Comparison of ENCODE assay signal across 27 cellular contexts in the genomic region with DNA sequence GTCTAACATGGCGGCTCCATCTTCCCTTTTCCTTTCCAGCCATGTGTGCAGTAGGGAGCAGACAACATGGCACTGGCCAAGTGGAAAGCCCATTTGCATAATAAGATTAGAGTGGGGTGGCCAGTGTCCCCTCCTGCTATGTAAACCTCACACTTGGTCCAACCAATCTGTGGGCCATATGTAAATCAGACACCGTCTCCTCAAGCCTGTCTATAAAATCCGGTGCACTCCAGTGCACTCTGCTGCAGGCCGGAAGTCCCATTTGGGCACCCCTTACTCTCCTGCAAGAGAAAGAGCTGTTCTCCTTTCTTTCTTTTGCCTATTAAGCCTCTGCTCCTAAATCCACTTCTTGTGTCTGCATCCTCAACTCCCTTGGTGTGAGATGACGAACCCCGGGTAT. TPM values are rescaled to one million over a fixed set of nuclear protein-coding genes. Genes with fewer than 3 reads are reported as not detected.
DNase-seq lines count a peak whose midpoint lies in the region; ATAC-seq and TF ChIP-seq lines count a peak whose summit lies in the region.
"Had no signal": no experiment of that assay in that cellular context is flagged by ENCODE, and none has a peak within 500 bp of the region (broad histone marks: within the 10 kb centered on the region; RNA-seq: fewer than 3 reads in every experiment).

No MANE protein-coding gene starts in this region.

- H3K79me2 ChIP-seq in H9 (ENCODE audit: insufficient read depth, low read length) (no peaks in the 10 kb centered on the region), neural progenitor cell (ENCODE audit: low read depth) (no peaks in the 10 kb centered on the region)

- H3K4me1 Mint-ChIP-seq in H9 (peaks cover 38% of the 10 kb centered on the region in 2 experiments), neural progenitor cell (peaks cover 35% of the 10 kb centered on the region)
- H3K4me1 Mint-ChIP-seq: activated naive CD8-positive, alpha-beta T cell treated with anti-CD3 and anti-CD28 coated beads, Interleukin-2, amount 50 U/mL, for 24 hours; naive thymus-derived CD8-positive, alpha-beta T cell had no signal

- H3K27ac ChIP-seq in H9 (ENCODE audit: insufficient read length, low read depth, low read length) = no peak overlapping the region
- peak overlapping the region; percentile 87 for H3K27ac ChIP-seq in neural progenitor cell
- H3K27ac ChIP-seq: C4-2B, epithelial cell of prostate, KMS-11, pancreas, testis had no signal

- no peak overlapping the region for H2AFZ ChIP-seq in H9 (ENCODE audit: low read length)
- no peak overlapping the region for H2AFZ ChIP-seq in neural progenitor cell (replicated peaks)

- H3K4me3 ChIP-seq in neural progenitor cell = peak overlapping the region; percentile 18
- H3K4me3 ChIP-seq: pancreas, testis had no signal

- no peak overlapping the region for H2BK20ac ChIP-seq in H9 (ENCODE audit: low read depth, low read length, poor library complexity, severe bottlenecking)

- no peaks in the 10 kb centered on the region for H3K36me3 ChIP-seq in neural progenitor cell
- H3K36me3 ChIP-seq: pancreas had no signal

- H3K36me3 Mint-ChIP-seq in H9 (ENCODE audit: insufficient read depth in 1 of 3, low read depth in 3 of 3) = peaks cover 18 to 28% (median 22%) of the 10 kb centered on the region in 3 experiments
- peaks cover 3% of the 10 kb centered on the region for H3K36me3 Mint-ChIP-seq in neural progenitor cell

- no peak for TF ChIP-seq CTCF in H9 (conservative IDR thresholded peaks at IDR 0.05)
- TF ChIP-seq CTCF in neural progenitor cell (IDR thresholded peaks at IDR 0.05) = no peak

- H3K9me3 ChIP-seq in H9 (ENCODE audit: control insufficient read depth, low read depth, low read length) (no peaks in the 10 kb centered on the region), neural progenitor cell (ENCODE audit: low read depth) (no peaks in the 10 kb centered on the region)
- H3K9me3 ChIP-seq: pancreas, testis had no signal

- WGBS in H9 (ENCODE audit: extremely low coverage, insufficient read length, low lambda C conversion rate) = no CpG with 5 or more reads among the region's 6 CpGs

- no peaks in the 10 kb centered on the region for H3K79me1 ChIP-seq in H9 (ENCODE audit: insufficient read depth, low read depth, low read length, poor library complexity, severe bottlenecking)

- H3F3A ChIP-seq in neural progenitor cell (ENCODE audit: low read depth) = peaks cover 37% of the 10 kb centered on the region

- H2AK5ac ChIP-seq in H9 (ENCODE audit: insufficient read length, low read length) = no peak overlapping the region

- H3K27me3 Mint-ChIP-seq in H9 (ENCODE audit: low read depth) (no peaks in the 10 kb centered on the region), neural progenitor cell (ENCODE audit: insufficient read depth, low read depth) (peaks cover 4% of the 10 kb centered on the region)
- H3K27me3 Mint-ChIP-seq: activated naive CD8-positive, alpha-beta T cell treated with anti-CD3 and anti-CD28 coated beads, Interleukin-2, amount 50 U/mL, for 24 hours had no signal

- H2BK15ac ChIP-seq in H9 (ENCODE audit: low read depth, low read length) = no peak overlapping the region

- no peak overlapping the region for H2BK12ac ChIP-seq in H9 (ENCODE audit: insufficient read length, low read depth, low read length)

- H3K14ac ChIP-seq in H9 (ENCODE audit: insufficient read depth, low read length) = no peak overlapping the region

- H3K27me3 ChIP-seq in H9 (ENCODE audit: insufficient read depth, low read length) (no peaks in the 10 kb centered on the region), neural progenitor cell (no peaks in the 10 kb centered on the region)
- H3K27me3 ChIP-seq: pancreas, testis had no signal

- H3K23me2 ChIP-seq in H9 (ENCODE audit: insufficient read length, low read depth, low read length, poor library complexity, severe bottlenecking) = no peaks in the 10 kb centered on the region

- H3K56ac ChIP-seq in H9 (ENCODE audit: insufficient read length, low read depth, low read length) = no peak overlapping the region

- no peak overlapping the region for H3T11ph ChIP-seq in H9 (ENCODE audit: low read length)

- H2BK5ac ChIP-seq in H9 (ENCODE audit: insufficient read length, low read length) = no peak overlapping the region

- H3K4me1 ChIP-seq in H9 (ENCODE audit: insufficient read depth, low read length) = peaks cover 12% of the 10 kb centered on the region; the same call in 1 of the 2 replicates
- peaks cover 33% of the 10 kb centered on the region for H3K4me1 ChIP-seq in neural progenitor cell
- H3K4me1 ChIP-seq: pancreas, testis had no signal

- no peak overlapping the region for H3K4me2 ChIP-seq in H9 (ENCODE audit: insufficient read depth, insufficient read length, low read length)
- peak overlapping the region; percentile 55 for H3K4me2 ChIP-seq in neural progenitor cell
- H3K4me2 ChIP-seq: KMS-11 had no signal

- no peak for ATAC-seq in HG03565 (IDR thresholded peaks at IDR 0.05; ENCODE audit: unreplicated experiment)
- ATAC-seq: activated CD8-positive, alpha-beta T cell treated with anti-CD3 and anti-CD28 coated beads, Interleukin-2, amount 10 ng/mL, durations not matched to agents 7 days and 5 days; activated naive CD8-positive, alpha-beta T cell treated with anti-CD3 and anti-CD28 coated beads, Interleukin-2, amount 50 U/mL, for 24 hours; left lobe of liver; naive thymus-derived CD8-positive, alpha-beta T cell; right cardiac atrium had no signal

- H3K27ac Mint-ChIP-seq in H9 (peak overlapping the region; percentile 90 to 98 (median 98)), neural progenitor cell (peak overlapping the region; percentile 78)
- H3K27ac Mint-ChIP-seq: activated CD8-positive, alpha-beta T cell treated with anti-CD3 and anti-CD28 coated beads, Interleukin-2, amount 10 ng/mL, durations not matched to agents 7 days and 5 days; activated naive CD8-positive, alpha-beta T cell treated with anti-CD3 and anti-CD28 coated beads, Interleukin-2, amount 50 U/mL, for 24 hours; naive thymus-derived CD8-positive, alpha-beta T cell had no signal

- no peak overlapping the region for H2BK120ac ChIP-seq in H9 (ENCODE audit: low read depth, low read length, poor library complexity, severe bottlenecking)

- no peaks in the 10 kb centered on the region for H4K20me1 ChIP-seq in H9 (ENCODE audit: control insufficient read depth, insufficient read depth, insufficient read length)
- no peaks in the 10 kb centered on the region for H4K20me1 ChIP-seq in neural progenitor cell (ENCODE audit: low read depth)

- no peak overlapping the region for H3K4me3 Mint-ChIP-seq in H9
- peak overlapping the region; percentile 20 for H3K4me3 Mint-ChIP-seq in neural progenitor cell
- H3K4me3 Mint-ChIP-seq: activated CD8-positive, alpha-beta T cell treated with anti-CD3 and anti-CD28 coated beads, Interleukin-2, amount 10 ng/mL, durations not matched to agents 7 days and 5 days; activated naive CD8-positive, alpha-beta T cell treated with anti-CD3 and anti-CD28 coated beads, Interleukin-2, amount 50 U/mL, for 24 hours; naive thymus-derived CD8-positive, alpha-beta T cell had no signal

- H3K4ac ChIP-seq in H9 (ENCODE audit: low read depth, low read length) = no peak overlapping the region

- H4K91ac ChIP-seq in H9 (ENCODE audit: insufficient read length, low read depth, low read length) = no peak overlapping the region

- H3K9me3 Mint-ChIP-seq in H9 = peaks cover 13 to 14% of the 10 kb centered on the region in 2 experiments
- peaks cover 13% of the 10 kb centered on the region for H3K9me3 Mint-ChIP-seq in neural progenitor cell
- H3K9me3 Mint-ChIP-seq: activated naive CD8-positive, alpha-beta T cell treated with anti-CD3 and anti-CD28 coated beads, Interleukin-2, amount 50 U/mL, for 24 hours had no signal

- no peak overlapping the region for H4K5ac ChIP-seq in H9 (ENCODE audit: insufficient read length, low read depth, low read length)

- no peak overlapping the region for H3K23ac ChIP-seq in H9 (ENCODE audit: insufficient read length, low read depth, low read length)

- no peak for DNase-seq in H9
- DNase-seq in NCI-H524 (lab: John Stamatoyannopoulos, UW) = peak; percentile 86 to 97
- peak; percentile 65 for DNase-seq in ecto neural progenitor cell (ENCODE audit: low spot score)
- peak; percentile 84 for DNase-seq in neural progenitor cell (ENCODE audit: low spot score)
- no peak for DNase-seq in UCSD-AML1 (lab: John Stamatoyannopoulos, UW; ENCODE audit: unreplicated experiment)
- no peak for DNase-seq in cerebellar cortex (ENCODE audit: low spot score)
- DNase-seq: activated CD4-positive, alpha-beta T cell treated with anti-CD3 and anti-CD28 coated beads for 1 hour; activated CD8-positive, alpha-beta T cell treated with anti-CD3 and anti-CD28 coated beads, Interleukin-2, amount 10 ng/mL, durations not matched to agents 7 days and 5 days; activated gamma-delta T cell treated with Interleukin-2 at 50 U/mL for 16 hours; activated naive CD8-positive, alpha-beta T cell treated with anti-CD3 and anti-CD28 coated beads, Interleukin-2, amount 50 U/mL, for 24 hours; effector CD4-positive, alpha-beta T cell; naive thymus-derived CD8-positive, alpha-beta T cell; NCI-H1694; NCI-H2227 treated with DMSO at 0.1 percent for 48 hours; NK-92 treated with Interleukin-12 subunit alpha and Interleukin-12 subunit beta, amount 100 ng/mL, for 24 hours; pancreas; right cardiac atrium; SHP77 treated with DMSO at 0.1 percent for 48 hours; stimulated activated CD4-positive, alpha-beta T cell treated with anti-CD3 and anti-CD28 coated beads, Interleukin-12 subunit alpha, Interleukin-12 subunit beta, amount 100 ng/mL, for 4 hours; stimulated activated CD4-positive, alpha-beta T cell treated with anti-CD3 and anti-CD28 coated beads, Interleukin-4, amount 100 ng/mL, for 4 hours; stimulated activated naive CD4-positive, alpha-beta T cell treated with Interleukin-2 at 50 U/mL for 16 hours; testis had no signal

- no peak overlapping the region for H3K18ac ChIP-seq in H9 (ENCODE audit: insufficient read length, low read depth, low read length)

- no peak overlapping the region for H4K8ac ChIP-seq in H9 (replicated peaks; ENCODE audit: insufficient read length, low read depth, low read length)

- no peak overlapping the region for H3K9ac ChIP-seq in H9 (ENCODE audit: extremely low read depth, insufficient read length, low read length)
- H3K9ac ChIP-seq in neural progenitor cell = no peak overlapping the region
- H3K9ac ChIP-seq: KMS-11 had no signal

RNA-seq across cellular contexts. Expression of gene OLFML3, which starts 44.1 kb away (rescaled TPM):
- total RNA-seq in H9 (2021) (171 and 176 TPM in 2 replicates), neural progenitor cell (ENCODE audit: low replicate concordance) (13.4 and 19.3 TPM in 2 replicates)

Comparison
In these comparisons a context has a peak if more than half of its experiments do, and no peak if none do; other contexts are left out.
1. DNase-seq: peak in NCI-H524 (2 of 2), ecto neural progenitor cell (single experiment) and neural progenitor cell (single experiment); none in H9 (single experiment), UCSD-AML1 (single experiment) and cerebellar cortex (single experiment).